Comparison of ENCODE assay signal across 24 cellular contexts in the genomic region with DNA sequence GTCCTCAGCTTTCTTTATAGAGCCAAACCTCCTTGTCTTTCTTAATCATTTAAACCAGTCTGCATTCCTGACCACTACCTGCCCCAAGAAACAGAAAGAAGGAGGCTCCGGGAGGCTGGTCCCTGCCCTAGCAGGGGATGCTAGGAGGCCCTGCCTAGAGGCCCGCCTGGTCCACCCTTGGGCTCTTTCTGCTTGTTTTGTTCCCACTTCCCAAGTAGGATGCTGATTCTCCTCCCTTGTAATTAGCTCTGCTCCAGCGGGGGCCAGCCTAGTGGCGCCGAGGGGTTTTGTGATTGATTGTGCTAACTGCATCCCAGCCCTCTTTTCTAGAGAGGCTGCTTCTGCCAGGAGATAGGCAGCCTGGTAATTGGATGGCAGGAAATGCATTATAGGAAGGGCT.
"Had no signal": no experiment of that assay in that cellular context is flagged by ENCODE, and none has a peak within 500 bp of the region (broad histone marks: within the 10 kb centered on the region; RNA-seq: fewer than 3 reads in every experiment).

No MANE protein-coding gene starts in this region.

- H3K36me3 Mint-ChIP-seq: naive thymus-derived CD4-positive, alpha-beta T cell had no signal

- DNase-seq: cortex of kidney; effector memory CD8-positive, alpha-beta T cell; erythroblast; esophagus squamous epithelium; foreskin melanocyte; kidney; left lung; mesenchymal stem cell; midbrain; naive thymus-derived CD4-positive, alpha-beta T cell; nucleus accumbens; ovary; retina; right lobe of liver; small intestine; stimulated activated CD4-positive, alpha-beta T cell treated with anti-CD3 and anti-CD28 coated beads, Interleukin-15, amount 100 ng/mL, for 24 hours; stimulated activated CD4-positive, alpha-beta T cell treated with anti-CD3 and anti-CD28 coated beads, Interleukin-2, amount 100 ng/mL, for 48 hours; stimulated activated naive CD8-positive, alpha-beta T cell treated with anti-CD3 and anti-CD28 coated beads, Interleukin-15, Interleukin-2, amounts not matched to agents 100 U/mL and 50 U/mL, for 24 hours; substantia nigra; testis; tibial artery had no signal

- H3K27ac Mint-ChIP-seq: effector memory CD8-positive, alpha-beta T cell; naive thymus-derived CD4-positive, alpha-beta T cell; nephron; type B pancreatic cell had no signal

- H3K4me1 Mint-ChIP-seq: central memory CD8-positive, alpha-beta T cell had no signal

- ATAC-seq: effector memory CD8-positive, alpha-beta T cell; left lung; naive thymus-derived CD4-positive, alpha-beta T cell; stimulated activated naive CD8-positive, alpha-beta T cell treated with anti-CD3 and anti-CD28 coated beads, Interleukin-15, Interleukin-2, amounts not matched to agents 100 U/mL and 50 U/mL, for 24 hours had no signal

- H3K9me3 Mint-ChIP-seq: central memory CD8-positive, alpha-beta T cell; effector memory CD8-positive, alpha-beta T cell; nephron; type B pancreatic cell had no signal

- H3K27me3 Mint-ChIP-seq: type B pancreatic cell had no signal

- H3K4me3 Mint-ChIP-seq: central memory CD8-positive, alpha-beta T cell; effector memory CD8-positive, alpha-beta T cell; naive thymus-derived CD4-positive, alpha-beta T cell; nephron; type B pancreatic cell had no signal
